Comparison of ENCODE assay signal across 20 cellular contexts in the genomic region with DNA sequence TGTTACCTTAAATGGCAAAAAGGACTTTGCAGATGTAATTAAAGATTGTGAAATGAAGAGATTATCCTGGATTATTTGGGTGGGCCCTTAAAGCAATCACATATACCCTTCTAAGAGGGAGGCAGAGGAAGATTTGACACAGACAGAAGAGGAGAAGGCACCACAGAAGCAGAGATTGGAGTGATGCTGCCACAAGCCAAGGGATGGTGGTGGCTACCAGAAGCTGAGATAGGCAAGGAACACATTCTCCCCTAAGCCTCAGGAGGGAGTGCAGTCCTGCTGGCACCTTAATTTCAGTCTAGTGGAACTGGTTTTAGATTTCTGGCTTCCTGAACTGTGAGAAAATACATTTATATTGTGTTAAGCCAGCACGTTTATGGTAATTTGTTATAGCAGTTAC. TPM values are rescaled to one million over a fixed set of nuclear protein-coding genes. Genes with fewer than 3 reads are reported as not detected.
DNase-seq lines count a peak whose midpoint lies in the region; ATAC-seq, FAIRE-seq and TF ChIP-seq lines count a peak whose summit lies in the region.
"Had no signal": no experiment of that assay in that cellular context is flagged by ENCODE, and none has a peak within 500 bp of the region (broad histone marks: within the 10 kb centered on the region; RNA-seq: fewer than 3 reads in every experiment).

No MANE protein-coding gene starts in this region.

- no peak overlapping the region for H2AFZ ChIP-seq in astrocyte (ENCODE audit: low read depth, low read length)

- H3K4me3 Mint-ChIP-seq in astrocyte (ENCODE audit: unreplicated experiment) = no peak overlapping the region
- no peak overlapping the region for H3K4me3 Mint-ChIP-seq in natural killer cell
- no peak overlapping the region for H3K4me3 Mint-ChIP-seq in activated T-helper 17 cell treated with anti-CD3 and anti-CD28 coated beads, Interleukin-2, amount 50 U/mL, for 72 hours
- H3K4me3 Mint-ChIP-seq: H9, HFFc6 had no signal

- no peak for DNase-seq in activated naive CD4-positive, alpha-beta T cell treated with anti-CD3 and anti-CD28 coated beads, Interleukin-2, amount 50 U/mL, for 72 hours (ENCODE audit: low spot score in 2 of 2)
- no peak for DNase-seq in activated naive CD4-positive, alpha-beta T cell treated with Interleukin-2 at 50 U/mL for 16 hours
- no peak for DNase-seq in astrocyte (ENCODE audit: low read depth)
- DNase-seq in kidney = peak; percentile 9
- no peak for DNase-seq in cerebellum (ENCODE audit: low spot score)
- DNase-seq in natural killer cell = no peak
- DNase-seq in activated CD4-positive, alpha-beta T cell treated with anti-CD3 and anti-CD28 coated beads for 1 hour = no peak
- DNase-seq: AML-193, DMS 273 treated with DMSO at 0.1 percent for 48 hours, DMS79, GOT3, H9, HFFc6 had no signal

- peaks cover 0 to 8% of the 10 kb centered on the region in 2 donors for H3K9me3 Mint-ChIP-seq in activated naive CD4-positive, alpha-beta T cell treated with anti-CD3 and anti-CD28 coated beads, Interleukin-2, amount 50 U/mL, for 72 hours
- H3K9me3 Mint-ChIP-seq in astrocyte (ENCODE audit: unreplicated experiment) (peaks cover 8% of the 10 kb centered on the region), natural killer cell (peaks cover 0 to 2% of the 10 kb centered on the region in 2 donors)
- no peaks in the 10 kb centered on the region for H3K9me3 Mint-ChIP-seq in activated T-helper 17 cell treated with anti-CD3 and anti-CD28 coated beads, Interleukin-2, amount 50 U/mL, for 72 hours

- H3K27me3 Mint-ChIP-seq in astrocyte (ENCODE audit: low read depth, unreplicated experiment) = peaks cover 16% of the 10 kb centered on the region
- no peaks in the 10 kb centered on the region for H3K27me3 Mint-ChIP-seq in natural killer cell (ENCODE audit: low read depth in 2 of 2)
- no peaks in the 10 kb centered on the region for H3K27me3 Mint-ChIP-seq in activated T-helper 17 cell treated with anti-CD3 and anti-CD28 coated beads, Interleukin-2, amount 50 U/mL, for 72 hours

- intact Hi-C loops in kidney (cut with DNase I) (no loop called here), natural killer cell (cut with micrococcal nuclease) (no loop called here)

- no peaks in the 10 kb centered on the region for H3K27me3 ChIP-seq in astrocyte (ENCODE audit: insufficient read depth, low read length)
- H3K27me3 ChIP-seq: BLaER1 had no signal

- TF ChIP-seq CTCF in astrocyte (IDR thresholded peaks at IDR 0.05; ENCODE audit: insufficient read depth, low read depth, low read length) (no peak), kidney (IDR thresholded peaks at IDR 0.05; ENCODE audit: borderline replicate concordance, extremely low read depth, insufficient read depth) (no peak), natural killer cell (IDR thresholded peaks at IDR 0.05) (no peak)

- H3K27ac Mint-ChIP-seq in activated naive CD4-positive, alpha-beta T cell treated with anti-CD3 and anti-CD28 coated beads, Interleukin-2, amount 50 U/mL, for 72 hours = peak overlapping the region; percentile 6 to 34
- peak overlapping the region; percentile 4 for H3K27ac Mint-ChIP-seq in astrocyte (ENCODE audit: unreplicated experiment)
- peak overlapping the region in 1 of 2 donors; percentile 57 for H3K27ac Mint-ChIP-seq in natural killer cell
- no peak overlapping the region for H3K27ac Mint-ChIP-seq in activated T-helper 17 cell treated with anti-CD3 and anti-CD28 coated beads, Interleukin-2, amount 50 U/mL, for 72 hours
- H3K27ac Mint-ChIP-seq: H9, HFFc6 had no signal

- no peak overlapping the region for H3K4me2 ChIP-seq in astrocyte (ENCODE audit: low read length)
- H3K4me2 ChIP-seq: BLaER1 had no signal

- no peaks in the 10 kb centered on the region for H4K20me1 ChIP-seq in astrocyte (ENCODE audit: insufficient read depth, low read length)

- H3K36me3 Mint-ChIP-seq in activated naive CD4-positive, alpha-beta T cell treated with anti-CD3 and anti-CD28 coated beads, Interleukin-2, amount 50 U/mL, for 72 hours = peaks cover 8 to 28% of the 10 kb centered on the region in 2 donors
- H3K36me3 Mint-ChIP-seq in astrocyte (ENCODE audit: low read depth, unreplicated experiment) = peaks cover 7% of the 10 kb centered on the region
- H3K36me3 Mint-ChIP-seq in natural killer cell = no peaks in the 10 kb centered on the region
- peaks cover 31% of the 10 kb centered on the region for H3K36me3 Mint-ChIP-seq in activated T-helper 17 cell treated with anti-CD3 and anti-CD28 coated beads, Interleukin-2, amount 50 U/mL, for 72 hours (ENCODE audit: low read depth)

- H3K4me3 ChIP-seq in astrocyte (ENCODE audit: insufficient read depth, low read depth, low read length) (no peak overlapping the region), kidney (ENCODE audit: low read length in 2 of 2) (no peak overlapping the region)
- H3K4me3 ChIP-seq: BLaER1 had no signal

- H3K4me1 ChIP-seq in astrocyte (ENCODE audit: insufficient read depth, low read length) = no peaks in the 10 kb centered on the region
- H3K4me1 ChIP-seq in kidney (ENCODE audit: control insufficient read depth in 1 of 2, insufficient read depth in 1 of 2, low read depth in 1 of 2, low read length in 2 of 2) = no peaks in the 10 kb centered on the region

- H3K36me3 ChIP-seq in astrocyte (ENCODE audit: insufficient read depth, low read length) (no peaks in the 10 kb centered on the region), kidney (ENCODE audit: control insufficient read depth in 1 of 2, insufficient read depth in 2 of 2, low read length in 2 of 2) (peaks cover 0 to 6% of the 10 kb centered on the region in 2 donors)

- H3K9me3 ChIP-seq in astrocyte (ENCODE audit: insufficient read depth, low read depth, low read length) (peaks cover 2% of the 10 kb centered on the region), kidney (ENCODE audit: control insufficient read depth in 1 of 2, low read length in 2 of 2) (no peaks in the 10 kb centered on the region)

- FAIRE-seq in astrocyte (lab: Jason Lieb, UNC) (no peak), kidney (lab: Jason Lieb, UNC) (no peak)
- FAIRE-seq: GM12891, GM19239, HepG2, HTR-8/SVneo had no signal

- H3K79me2 ChIP-seq in astrocyte (ENCODE audit: insufficient read depth, low read length) = no peaks in the 10 kb centered on the region

- H3K4me1 Mint-ChIP-seq in astrocyte (ENCODE audit: low read depth, unreplicated experiment) = no peaks in the 10 kb centered on the region
- H3K4me1 Mint-ChIP-seq in natural killer cell = peaks cover 41 to 46% of the 10 kb centered on the region in 2 donors
- peaks cover 36% of the 10 kb centered on the region for H3K4me1 Mint-ChIP-seq in activated T-helper 17 cell treated with anti-CD3 and anti-CD28 coated beads, Interleukin-2, amount 50 U/mL, for 72 hours

- no peak for ATAC-seq in activated naive CD4-positive, alpha-beta T cell treated with anti-CD3 and anti-CD28 coated beads, Interleukin-2, amount 50 U/mL, for 72 hours
- ATAC-seq in natural killer cell = no peak
- ATAC-seq in activated T-helper 17 cell treated with anti-CD3 and anti-CD28 coated beads, Interleukin-2, amount 50 U/mL, for 72 hours (replicated peaks) = no peak
- ATAC-seq: HepG2 had no signal

- H3K27ac ChIP-seq in astrocyte (ENCODE audit: low read depth, low read length) = no peak overlapping the region
- no peak overlapping the region for H3K27ac ChIP-seq in kidney (ENCODE audit: low read depth in 2 of 2, low read length in 2 of 2)
- H3K27ac ChIP-seq: 22Rv1, BLaER1 had no signal

- H3K9ac ChIP-seq in astrocyte (ENCODE audit: low read length) (no peak overlapping the region), kidney (ENCODE audit: low read length in 2 of 2) (no peak overlapping the region)
- H3K9ac ChIP-seq: BLaER1 had no signal

RNA-seq across cellular contexts. Expression of a gene that starts 24.2 kb away (rescaled TPM):
- 10 to 100 TPM; 28.7 to 39.3 TPM for total RNA-seq in activated naive CD4-positive, alpha-beta T cell treated with anti-CD3 and anti-CD28 coated beads, Interleukin-2, amount 50 U/mL, for 72 hours
- total RNA-seq in astrocyte (24.4 and 26.1 TPM in 2 replicates), kidney (26.1 TPM), cerebellum (17.8 TPM), natural killer cell (100 to 1,000 TPM in 1 of 3 donors, 10 to 100 TPM in 2; 83.2 to 110 (median 83.7) TPM)
- polyA plus RNA-seq in kidney (ENCODE audit: insufficient read depth, low read depth, low replicate concordance) = 36.3 TPM
- total RNA-seq in activated T-helper 17 cell treated with anti-CD3 and anti-CD28 coated beads, Interleukin-2, amount 50 U/mL, for 72 hours = 10 to 100 TPM; 37.4 to 45.7 TPM

RNA-seq across cellular contexts. Expression of a gene that starts 26.8 kb away (rescaled TPM):
- 10 to 100 TPM; 13.2 to 14.5 TPM for total RNA-seq in activated naive CD4-positive, alpha-beta T cell treated with anti-CD3 and anti-CD28 coated beads, Interleukin-2, amount 50 U/mL, for 72 hours
- 20.2 and 21.6 TPM in 2 replicates for total RNA-seq in astrocyte
- total RNA-seq in kidney = 11.6 TPM
- 2.6 TPM for polyA plus RNA-seq in kidney (ENCODE audit: insufficient read depth, low read depth, low replicate concordance)
- 6.4 TPM for total RNA-seq in cerebellum
- total RNA-seq in natural killer cell = 10 to 100 TPM in 2 of 3 donors, 1 to 10 TPM in 1; 8.8 to 10.6 (median 10.2) TPM
- 10 to 100 TPM; 17.2 to 18.0 TPM for total RNA-seq in activated T-helper 17 cell treated with anti-CD3 and anti-CD28 coated beads, Interleukin-2, amount 50 U/mL, for 72 hours

RNA-seq across cellular contexts. Expression of a gene that starts 49.1 kb away (rescaled TPM):
- 10 to 100 TPM; 38.1 to 39.5 TPM for total RNA-seq in activated naive CD4-positive, alpha-beta T cell treated with anti-CD3 and anti-CD28 coated beads, Interleukin-2, amount 50 U/mL, for 72 hours
- total RNA-seq in astrocyte (49.5 and 50.3 TPM in 2 replicates), kidney (39.2 TPM), cerebellum (16.8 TPM), natural killer cell (10 to 100 TPM; 42.5 to 52.1 (median 44.1) TPM)
- polyA plus RNA-seq in kidney (ENCODE audit: insufficient read depth, low read depth, low replicate concordance) = 57.3 TPM
- 10 to 100 TPM; 30.3 to 47.2 TPM for total RNA-seq in activated T-helper 17 cell treated with anti-CD3 and anti-CD28 coated beads, Interleukin-2, amount 50 U/mL, for 72 hours
